ENCODE assay signal across 28 cellular contexts in genomic region chr15:90787881-90788280, GRCh38.
DNase-seq lines count a peak whose midpoint lies in the region; ATAC-seq, FAIRE-seq and TF ChIP-seq lines count a peak whose summit lies in the region.
"Had no signal": no experiment of that assay in that cellular context is flagged by ENCODE, and none has a peak within 500 bp of the region (broad histone marks: within the 10 kb centered on the region; RNA-seq: fewer than 3 reads in every experiment).

No MANE protein-coding gene starts in this region.

- no peaks in the 10 kb centered on the region for H4K20me1 ChIP-seq in GM23248 (ENCODE audit: insufficient read depth)
- no peaks in the 10 kb centered on the region for H4K20me1 ChIP-seq in endothelial cell of umbilical vein (replicated peaks; ENCODE audit: control insufficient read depth, extremely low read depth, insufficient read depth, low read length)

- TF ChIP-seq CTCF in endothelial cell of umbilical vein (IDR thresholded peaks at IDR 0.05; ENCODE audit: extremely low read depth in 1 of 2, insufficient read depth in 1 of 2, low read depth in 1 of 2, low read length in 2 of 2): no peak

- no peaks in the 10 kb centered on the region for H3K9me2 ChIP-seq in GM23248 (ENCODE audit: insufficient read depth)

- CTCF ChIA-PET in endothelial cell of umbilical vein (lab: Charles Lee): interaction anchor here (0.9 to 1.6 kb wide), 2 partner anchors 10 to 140 kb away, joined by 3 to 6 read pairs; no protein-coding TSS in a partner anchor

- in situ Hi-C loops in GM23248 (cut with MboI): no loop called here

- H3K36me3 ChIP-seq in GM23248 (ENCODE audit: low read depth): no peaks in the 10 kb centered on the region
- peaks cover 7% of the 10 kb centered on the region for H3K36me3 ChIP-seq in SJSA1
- H3K36me3 ChIP-seq in endothelial cell of umbilical vein (ENCODE audit: control insufficient read depth in 2 of 2, extremely low read depth in 1 of 2, insufficient read depth in 2 of 2, low read length in 2 of 2): no peaks in the 10 kb centered on the region
- H3K36me3 ChIP-seq: tibial artery had no signal

- no peak for ATAC-seq in HG02759 (IDR thresholded peaks at IDR 0.05; ENCODE audit: unreplicated experiment)
- ATAC-seq: activated T-cell treated with anti-CD3 and anti-CD28 coated beads, Interleukin-2, amount 50 U/mL, for 4 hours; left lobe of liver; natural killer cell treated with Interleukin-12 subunit alpha and Interleukin-12 subunit beta and Interleukin-15 and Interleukin-18, amount 100 ng/mL, for 72 hours; Right ventricle myocardium inferior; stimulated activated naive CD8-positive, alpha-beta T cell treated with anti-CD3 and anti-CD28 coated beads, Interleukin-15, amount 100 ng/mL, for 72 hours had no signal

- H3K4me2 ChIP-seq in GM23248 (ENCODE audit: unreplicated experiment): no peak overlapping the region
- peak overlapping the region; percentile 8 for H3K4me2 ChIP-seq in endothelial cell of umbilical vein (ENCODE audit: insufficient read depth, low read length)
- H3K4me2 ChIP-seq: PC-9, smooth muscle cell had no signal

- H3F3A ChIP-seq in GM23248 (ENCODE audit: insufficient read depth): no peaks in the 10 kb centered on the region

- no peak for TF ChIP-seq POLR2A in endothelial cell of umbilical vein (IDR thresholded peaks at IDR 0.05; ENCODE audit: low read depth, low read length)

- WGBS in GM23248 (ENCODE audit: low coverage in 1 of 2, low lambda C conversion rate in 2 of 2, missing lambda C conversion rate in 2 of 2), 2 experiments: 96 to 97% methylated on average over 3 of the region's 3 CpGs

- H2AFZ ChIP-seq in GM23248: no peak overlapping the region
- H2AFZ ChIP-seq in endothelial cell of umbilical vein (ENCODE audit: low read depth, low read length): no peak overlapping the region
- H2AFZ ChIP-seq: PC-9 had no signal

- no peaks in the 10 kb centered on the region for H3K9me1 ChIP-seq in endothelial cell of umbilical vein (replicated peaks; ENCODE audit: control insufficient read depth, extremely low read depth, insufficient read depth, low read length)

- peak; percentile 15 for FAIRE-seq in endothelial cell of umbilical vein (lab: Jason Lieb, UNC)
- FAIRE-seq: endometrium, GM12891, H54 had no signal

- dilution Hi-C loops in endothelial cell of umbilical vein (cut with MboI; ENCODE audit: extremely low pct_ligation_motif_present, low sequenced_read_pairs): no loop called here

- H3K79me2 ChIP-seq in GM23248 (ENCODE audit: insufficient read depth) (no peaks in the 10 kb centered on the region), endothelial cell of umbilical vein (ENCODE audit: control insufficient read depth, insufficient read depth, low read length) (no peaks in the 10 kb centered on the region)

- POLR2A ChIA-PET in endothelial cell of umbilical vein (lab: Charles Lee): no interaction called here

- H3K9me3 ChIP-seq in GM23248 (ENCODE audit: low read depth) (no peaks in the 10 kb centered on the region), SJSA1 (replicated peaks) (no peaks in the 10 kb centered on the region), endothelial cell of umbilical vein (replicated peaks; ENCODE audit: control insufficient read depth, insufficient read depth, low read length) (no peaks in the 10 kb centered on the region)
- H3K9me3 ChIP-seq: tibial artery had no signal

- DNase-seq in GM23248 (peak; percentile 20), SJSA1 (ENCODE audit: low read depth in 1 of 2, low spot score in 2 of 2) (peak in 1 of 2 experiments; percentile 91), endothelial cell of umbilical vein (ENCODE audit: low read depth, low spot score) (peak; percentile 70), renal cortical epithelial cell (ENCODE audit: low read depth) (peak; percentile 73), NCI-H2196 (lab: John Stamatoyannopoulos, UW; ENCODE audit: unreplicated experiment) (no peak), AML-193 (lab: John Stamatoyannopoulos, UW) (no peak)
- DNase-seq: activated CD4-positive, alpha-beta T cell treated with anti-CD3 and anti-CD28 coated beads for 48 hours; activated gamma-delta T cell treated with Interleukin-2 at 50 U/mL for 16 hours; activated T-cell treated with anti-CD3 and anti-CD28 coated beads, Interleukin-2, amount 50 U/mL, for 4 hours; CD8-positive, alpha-beta memory T cell; MM.1S; NCI-H1930; NCI-H2171 treated with DMSO at 0.1 percent for 48 hours; NCI-H510A treated with DMSO at 0.1 percent for 48 hours; PC-9; stimulated activated CD4-positive, alpha-beta T cell treated with anti-CD3 and anti-CD28 coated beads, Interleukin-1b, Interleukin-23, amount 100 ng/mL, for 48 hours; stimulated activated naive CD8-positive, alpha-beta T cell treated with anti-CD3 and anti-CD28 coated beads, Interleukin-15, amount 100 ng/mL, for 72 hours; T-helper 9 cell; tibial artery had no signal

- H3K4me3 ChIP-seq in GM23248: no peak overlapping the region
- H3K4me3 ChIP-seq in SJSA1: no peak overlapping the region
- H3K4me3 ChIP-seq in endothelial cell of umbilical vein (replicated peaks in 1 of 3; ENCODE audit: insufficient read depth in 1 of 3, low read depth in 1 of 3, low read length in 3 of 3): no peak overlapping the region
- H3K4me3 ChIP-seq: PC-9, smooth muscle cell, tibial artery had no signal

- intact Hi-C loops in endothelial cell of umbilical vein (cut with micrococcal nuclease): loop anchor here (10.0 kb wide), 1 partner anchor 133 kb away; no protein-coding TSS in a partner anchor

- no peaks in the 10 kb centered on the region for H3K4me1 ChIP-seq in GM23248 (ENCODE audit: insufficient read depth)
- H3K4me1 ChIP-seq in SJSA1 (replicated peaks): peaks cover 42% of the 10 kb centered on the region
- peaks cover 10% of the 10 kb centered on the region for H3K4me1 ChIP-seq in endothelial cell of umbilical vein (ENCODE audit: control insufficient read depth, extremely low read depth, insufficient read depth, low read length)
- H3K4me1 ChIP-seq: tibial artery had no signal

- no peak overlapping the region for H3K27ac ChIP-seq in GM23248
- peak overlapping the region; percentile 93 for H3K27ac ChIP-seq in SJSA1
- peak overlapping the region; percentile 40 for H3K27ac ChIP-seq in endothelial cell of umbilical vein (ENCODE audit: insufficient read depth, low read depth, low read length)
- H3K27ac ChIP-seq: PC-9, tibial artery, VCaP had no signal

- BruUV-seq in endothelial cell of umbilical vein (replicated peaks; lab: Mats Ljungman, UMichigan): no TSS peak

- no peaks in the 10 kb centered on the region for H3K27me3 ChIP-seq in GM23248 (replicated peaks; ENCODE audit: insufficient read depth)
- H3K27me3 ChIP-seq in SJSA1 (replicated peaks): no peaks in the 10 kb centered on the region
- no peaks in the 10 kb centered on the region for H3K27me3 ChIP-seq in endothelial cell of umbilical vein (ENCODE audit: control insufficient read depth in 2 of 2, insufficient read depth in 2 of 2, low read length in 2 of 2)
- H3K27me3 ChIP-seq: tibial artery had no signal

- H3K9ac ChIP-seq in GM23248 (no peak overlapping the region), endothelial cell of umbilical vein (replicated peaks; ENCODE audit: extremely low read depth, insufficient read depth, low read length) (peak overlapping the region; percentile 15)

TF ChIP-seq in endothelial cell of umbilical vein, 7 proteins besides CTCF, POLR2A, EP300 and RAD21:
- TF ChIP-seq FOS (IDR thresholded peaks at IDR 0.05; ENCODE audit: borderline replicate concordance, insufficient read depth, low read length) (peak; percentile 32), JUN (IDR thresholded peaks at IDR 0.05; ENCODE audit: borderline replicate concordance, insufficient read depth, insufficient read length, low read depth) (no peak)

Comparison
In these comparisons a context has a peak if more than half of its experiments do, and no peak if none do; other contexts are left out.
1. DNase-seq: peak in GM23248 (single experiment), endothelial cell of umbilical vein (single experiment) and renal cortical epithelial cell (single experiment); none in NCI-H2196 (single experiment) and AML-193 (0 of 2).